Comparison of ENCODE assay signal across 1 cellular context in the genomic region with DNA sequence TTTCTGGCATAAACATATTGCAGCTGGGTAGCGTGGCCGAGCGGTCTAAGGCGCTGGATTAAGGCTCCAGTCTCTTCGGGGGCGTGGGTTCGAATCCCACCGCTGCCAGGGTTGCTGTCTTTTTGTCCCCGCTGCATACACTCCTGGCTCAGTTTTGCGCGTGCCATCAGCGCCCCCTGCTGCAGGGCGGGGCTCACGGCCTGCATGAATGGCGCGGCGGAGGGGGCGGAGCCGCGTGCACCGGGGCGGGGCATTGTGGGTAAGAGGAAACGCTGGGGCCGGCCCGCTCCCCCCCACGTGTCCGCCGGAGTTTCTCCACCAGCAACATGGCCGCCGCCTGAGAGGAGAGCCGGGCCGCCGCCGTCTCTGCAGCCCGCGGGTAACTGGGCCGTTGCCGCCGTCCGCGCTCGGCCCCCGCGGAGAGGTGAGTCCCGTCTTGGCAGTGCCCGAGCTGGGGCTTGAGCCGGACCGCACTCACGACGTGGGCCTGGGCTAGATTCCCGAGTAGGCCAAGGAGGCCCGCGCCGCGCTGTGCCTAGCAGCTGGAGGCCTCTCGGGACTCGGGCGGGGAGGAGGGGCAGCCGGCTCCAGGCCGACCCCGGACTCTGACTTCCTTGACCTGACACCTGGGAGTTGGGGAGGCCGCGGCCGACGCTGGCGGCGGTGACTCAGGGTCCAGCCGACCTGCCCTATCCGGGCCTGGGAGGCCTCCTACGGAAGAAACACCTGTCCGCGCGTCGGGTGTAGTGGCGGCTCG.
TF ChIP-seq lines count a peak whose summit lies in the region.

A gene with protein sequence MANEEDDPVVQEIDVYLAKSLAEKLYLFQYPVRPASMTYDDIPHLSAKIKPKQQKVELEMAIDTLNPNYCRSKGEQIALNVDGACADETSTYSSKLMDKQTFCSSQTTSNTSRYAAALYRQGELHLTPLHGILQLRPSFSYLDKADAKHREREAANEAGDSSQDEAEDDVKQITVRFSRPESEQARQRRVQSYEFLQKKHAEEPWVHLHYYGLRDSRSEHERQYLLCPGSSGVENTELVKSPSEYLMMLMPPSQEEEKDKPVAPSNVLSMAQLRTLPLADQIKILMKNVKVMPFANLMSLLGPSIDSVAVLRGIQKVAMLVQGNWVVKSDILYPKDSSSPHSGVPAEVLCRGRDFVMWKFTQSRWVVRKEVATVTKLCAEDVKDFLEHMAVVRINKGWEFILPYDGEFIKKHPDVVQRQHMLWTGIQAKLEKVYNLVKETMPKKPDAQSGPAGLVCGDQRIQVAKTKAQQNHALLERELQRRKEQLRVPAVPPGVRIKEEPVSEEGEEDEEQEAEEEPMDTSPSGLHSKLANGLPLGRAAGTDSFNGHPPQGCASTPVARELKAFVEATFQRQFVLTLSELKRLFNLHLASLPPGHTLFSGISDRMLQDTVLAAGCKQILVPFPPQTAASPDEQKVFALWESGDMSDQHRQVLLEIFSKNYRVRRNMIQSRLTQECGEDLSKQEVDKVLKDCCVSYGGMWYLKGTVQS (plus strand): TSS at position 296 of the 757 bp plus-strand sequence. CDS start 5,560 bp downstream, outside the sequence.

TF ChIP-seq in HEK293, 187 proteins besides CTCF, POLR2A, EP300 and RAD21 (continued from another document and continues in another):
- TF ChIP-seq, protein P1, sequence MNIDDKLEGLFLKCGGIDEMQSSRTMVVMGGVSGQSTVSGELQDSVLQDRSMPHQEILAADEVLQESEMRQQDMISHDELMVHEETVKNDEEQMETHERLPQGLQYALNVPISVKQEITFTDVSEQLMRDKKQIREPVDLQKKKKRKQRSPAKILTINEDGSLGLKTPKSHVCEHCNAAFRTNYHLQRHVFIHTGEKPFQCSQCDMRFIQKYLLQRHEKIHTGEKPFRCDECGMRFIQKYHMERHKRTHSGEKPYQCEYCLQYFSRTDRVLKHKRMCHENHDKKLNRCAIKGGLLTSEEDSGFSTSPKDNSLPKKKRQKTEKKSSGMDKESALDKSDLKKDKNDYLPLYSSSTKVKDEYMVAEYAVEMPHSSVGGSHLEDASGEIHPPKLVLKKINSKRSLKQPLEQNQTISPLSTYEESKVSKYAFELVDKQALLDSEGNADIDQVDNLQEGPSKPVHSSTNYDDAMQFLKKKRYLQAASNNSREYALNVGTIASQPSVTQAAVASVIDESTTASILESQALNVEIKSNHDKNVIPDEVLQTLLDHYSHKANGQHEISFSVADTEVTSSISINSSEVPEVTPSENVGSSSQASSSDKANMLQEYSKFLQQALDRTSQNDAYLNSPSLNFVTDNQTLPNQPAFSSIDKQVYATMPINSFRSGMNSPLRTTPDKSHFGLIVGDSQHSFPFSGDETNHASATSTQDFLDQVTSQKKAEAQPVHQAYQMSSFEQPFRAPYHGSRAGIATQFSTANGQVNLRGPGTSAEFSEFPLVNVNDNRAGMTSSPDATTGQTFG (tag by site-specific recombination; IDR thresholded peaks at IDR 0.05; ENCODE audit: borderline replicate concordance) = 0 out of 2 replicates have a peak, but pooled peaks have one; percentile 28
- TF ChIP-seq YY1 (tag by site-specific recombination; IDR thresholded peaks at IDR 0.05) (peak; percentile 95), GLIS1 (tag by site-specific recombination; IDR thresholded peaks at IDR 0.05) (peak; percentile 57; the same call in 1 of the 2 replicates), ZNF660 (tag by site-specific recombination; IDR thresholded peaks at IDR 0.05) (peak; percentile 98), ZFP41 (tag by site-specific recombination; IDR thresholded peaks at IDR 0.05; ENCODE audit: borderline replicate concordance) (no peak), ZFHX2 (tag by site-specific recombination; conservative IDR thresholded peaks at IDR 0.05) (peak; percentile 37), ZNF514 (tag by site-specific recombination; IDR thresholded peaks at IDR 0.05) (no peak), ZNF274 (IDR thresholded peaks at IDR 0.05; ENCODE audit: low read length) (no peak), ZNF274 (tag by site-specific recombination; IDR thresholded peaks at IDR 0.05; ENCODE audit: borderline replicate concordance) (no peak), GLI4 (tag by site-specific recombination; IDR thresholded peaks at IDR 0.05) (0 out of 2 replicates have a peak, but pooled peaks have one; percentile 82), ZNF48 (tag by site-specific recombination; IDR thresholded peaks at IDR 0.05) (no peak), RBAK (tag by site-specific recombination; IDR thresholded peaks at IDR 0.05) (0 out of 2 replicates have a peak, but pooled peaks have one; percentile 11), ZNF433 (tag by site-specific recombination; IDR thresholded peaks at IDR 0.05; ENCODE audit: low read depth) (no peak), ZNF664 (tag by site-specific recombination; IDR thresholded peaks at IDR 0.05) (no peak), ZNF548 (tag by site-specific recombination; IDR thresholded peaks at IDR 0.05) (no peak), ZNF76 (tag by site-specific recombination; IDR thresholded peaks at IDR 0.05; ENCODE audit: borderline replicate concordance, low read depth) (peak; percentile 96), BCL11A (tag by site-specific recombination; IDR thresholded peaks at IDR 0.05; ENCODE audit: low read depth) (no peak; the same call in 1 of the 2 replicates), ZBTB7A (tag by site-specific recombination; IDR thresholded peaks at IDR 0.05; ENCODE audit: low read depth) (peak; percentile 95), BCL11B (tag by site-specific recombination; IDR thresholded peaks at IDR 0.05; ENCODE audit: low read depth) (no peak), HOXC10 (CRISPR knock-in tag; IDR thresholded peaks at IDR 0.05) (no peak), ZNF394 (tag by site-specific recombination; IDR thresholded peaks at IDR 0.05; ENCODE audit: borderline replicate concordance) (peak; percentile 78), SALL2 (tag by site-specific recombination; IDR thresholded peaks at IDR 0.05; ENCODE audit: borderline replicate concordance) (no peak), ZNF391 (tag by site-specific recombination; IDR thresholded peaks at IDR 0.05; ENCODE audit: borderline replicate concordance, low read depth) (peak; percentile 55; the same call in 1 of the 2 replicates), ZNF571 (tag by site-specific recombination; IDR thresholded peaks at IDR 0.05) (no peak), ZNF121 (tag by site-specific recombination; IDR thresholded peaks at IDR 0.05) (no peak), PRDM6 (tag by site-specific recombination; IDR thresholded peaks at IDR 0.05) (peak; percentile 23; the same call in 1 of the 2 replicates), ZBTB11 (tag by site-specific recombination; conservative IDR thresholded peaks at IDR 0.05; ENCODE audit: low read depth) (peak; percentile 77), KLF1 (tag by site-specific recombination; IDR thresholded peaks at IDR 0.05) (peak; percentile 68), PBX3 (CRISPR knock-in tag; IDR thresholded peaks at IDR 0.05) (peak; percentile 87; the same call in 1 of the 2 replicates), ZBTB8A (tag by site-specific recombination; IDR thresholded peaks at IDR 0.05) (peak; percentile 72), ZNF37A (tag by site-specific recombination; IDR thresholded peaks at IDR 0.05) (no peak), ZBTB49 (tag by site-specific recombination; IDR thresholded peaks at IDR 0.05; ENCODE audit: low read depth) (no peak), ZNF416 (tag by site-specific recombination; IDR thresholded peaks at IDR 0.05) (no peak), ZNF366 (tag by site-specific recombination; conservative IDR thresholded peaks at IDR 0.05) (no peak), ZNF792 (tag by site-specific recombination; IDR thresholded peaks at IDR 0.05) (peak; percentile 85), ZNF558 (tag by site-specific recombination; IDR thresholded peaks at IDR 0.05) (no peak; the same call in 1 of the 2 replicates), IKZF3 (tag by site-specific recombination; IDR thresholded peaks at IDR 0.05) (peak; percentile 40; the same call in 1 of the 2 replicates), ZNF302 (tag by site-specific recombination; IDR thresholded peaks at IDR 0.05; ENCODE audit: low read depth) (no peak), SCRT2 (tag by site-specific recombination; IDR thresholded peaks at IDR 0.05) (peak; percentile 80), ZNF544 (tag by site-specific recombination; IDR thresholded peaks at IDR 0.05) (no peak), ZNF785 (tag by site-specific recombination; IDR thresholded peaks at IDR 0.05) (no peak)
- TF ChIP-seq, protein P2, sequence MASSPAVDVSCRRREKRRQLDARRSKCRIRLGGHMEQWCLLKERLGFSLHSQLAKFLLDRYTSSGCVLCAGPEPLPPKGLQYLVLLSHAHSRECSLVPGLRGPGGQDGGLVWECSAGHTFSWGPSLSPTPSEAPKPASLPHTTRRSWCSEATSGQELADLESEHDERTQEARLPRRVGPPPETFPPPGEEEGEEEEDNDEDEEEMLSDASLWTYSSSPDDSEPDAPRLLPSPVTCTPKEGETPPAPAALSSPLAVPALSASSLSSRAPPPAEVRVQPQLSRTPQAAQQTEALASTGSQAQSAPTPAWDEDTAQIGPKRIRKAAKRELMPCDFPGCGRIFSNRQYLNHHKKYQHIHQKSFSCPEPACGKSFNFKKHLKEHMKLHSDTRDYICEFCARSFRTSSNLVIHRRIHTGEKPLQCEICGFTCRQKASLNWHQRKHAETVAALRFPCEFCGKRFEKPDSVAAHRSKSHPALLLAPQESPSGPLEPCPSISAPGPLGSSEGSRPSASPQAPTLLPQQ (tag by site-specific recombination; IDR thresholded peaks at IDR 0.05) = peak; percentile 91
- TF ChIP-seq, protein P3, sequence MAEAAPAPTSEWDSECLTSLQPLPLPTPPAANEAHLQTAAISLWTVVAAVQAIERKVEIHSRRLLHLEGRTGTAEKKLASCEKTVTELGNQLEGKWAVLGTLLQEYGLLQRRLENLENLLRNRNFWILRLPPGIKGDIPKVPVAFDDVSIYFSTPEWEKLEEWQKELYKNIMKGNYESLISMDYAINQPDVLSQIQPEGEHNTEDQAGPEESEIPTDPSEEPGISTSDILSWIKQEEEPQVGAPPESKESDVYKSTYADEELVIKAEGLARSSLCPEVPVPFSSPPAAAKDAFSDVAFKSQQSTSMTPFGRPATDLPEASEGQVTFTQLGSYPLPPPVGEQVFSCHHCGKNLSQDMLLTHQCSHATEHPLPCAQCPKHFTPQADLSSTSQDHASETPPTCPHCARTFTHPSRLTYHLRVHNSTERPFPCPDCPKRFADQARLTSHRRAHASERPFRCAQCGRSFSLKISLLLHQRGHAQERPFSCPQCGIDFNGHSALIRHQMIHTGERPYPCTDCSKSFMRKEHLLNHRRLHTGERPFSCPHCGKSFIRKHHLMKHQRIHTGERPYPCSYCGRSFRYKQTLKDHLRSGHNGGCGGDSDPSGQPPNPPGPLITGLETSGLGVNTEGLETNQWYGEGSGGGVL (tag by site-specific recombination; IDR thresholded peaks at IDR 0.05) = 0 out of 2 replicates have a peak, but pooled peaks have one; percentile 46
